ENCODE assay signal across 10 cellular contexts in genomic region chr17:10683853-10684252, GRCh38. TPM values are rescaled to one million over a fixed set of nuclear protein-coding genes. Genes with fewer than 3 reads are reported as not detected.
A peak's percentile ranks its signal among the peaks of the same experiment; 100 is the strongest.
DNase-seq lines count a peak whose midpoint lies in the region; TF ChIP-seq lines count a peak whose summit lies in the region.
"Had no signal": no experiment of that assay in that cellular context is flagged by ENCODE, and none has a peak within 500 bp of the region (broad histone marks: within the 10 kb centered on the region; RNA-seq: fewer than 3 reads in every experiment).

No MANE protein-coding gene starts in this region.

- no peaks in the 10 kb centered on the region for H3F3A ChIP-seq in smooth muscle cell (ENCODE audit: low read depth)

- peaks cover 21% of the 10 kb centered on the region for H4K20me1 ChIP-seq in smooth muscle cell (ENCODE audit: low read depth)

- no peak overlapping the region for H3K4me2 ChIP-seq in smooth muscle cell
- H3K4me2 ChIP-seq: BLaER1 had no signal

- no peaks in the 10 kb centered on the region for H3K9me3 ChIP-seq in smooth muscle cell (replicated peaks; ENCODE audit: low read depth)
- H3K9me3 ChIP-seq: BLaER1 had no signal

- no peaks in the 10 kb centered on the region for H3K4me1 ChIP-seq in smooth muscle cell (ENCODE audit: low read depth)
- H3K4me1 ChIP-seq: BLaER1 had no signal

- 47% methylated on average over 2 of the region's 2 CpGs for WGBS in smooth muscle cell (ENCODE audit: low lambda C conversion rate)

- H3K9ac ChIP-seq in smooth muscle cell (ENCODE audit: low read depth): no peak overlapping the region
- H3K9ac ChIP-seq: BLaER1 had no signal

- H2AFZ ChIP-seq in smooth muscle cell (ENCODE audit: low read depth): no peak overlapping the region

- peak; percentile 3 for DNase-seq in NCI-H1105 treated with DMSO at 0.1 percent for 48 hours (lab: John Stamatoyannopoulos, UW)
- DNase-seq in NCI-H1105 (lab: John Stamatoyannopoulos, UW): no peak
- DNase-seq in NCI-H82 treated with DMSO at 0.1 percent for 48 hours (lab: John Stamatoyannopoulos, UW; ENCODE audit: unreplicated experiment): peak; percentile 39
- no peak for DNase-seq in epithelial cell of proximal tubule (ENCODE audit: low read depth)
- DNase-seq in smooth muscle cell (lab: John Stamatoyannopoulos, UW; ENCODE audit: unreplicated experiment): no peak
- DNase-seq in stimulated activated CD4-positive, alpha-beta T cell treated with anti-CD3 and anti-CD28 coated beads, Interleukin-12 subunit alpha, Interleukin-12 subunit beta, amount 100 ng/mL, for 4 hours: no peak
- no peak for DNase-seq in NCI-H1092 treated with DMSO at 0.1 percent for 48 hours (lab: John Stamatoyannopoulos, UW)
- DNase-seq in hypothalamus (lab: John Stamatoyannopoulos, UW): no peak

- no peak overlapping the region for H3K27ac ChIP-seq in smooth muscle cell (ENCODE audit: low read depth)
- H3K27ac ChIP-seq: BLaER1, SK-N-MC had no signal

- H3K4me3 ChIP-seq in epithelial cell of proximal tubule (ENCODE audit: low read depth, low read length) (no peak overlapping the region), smooth muscle cell (no peak overlapping the region)
- H3K4me3 ChIP-seq: BLaER1, SK-N-MC had no signal

- peaks cover 4% of the 10 kb centered on the region for H3K79me2 ChIP-seq in smooth muscle cell (ENCODE audit: low read depth)

- H3K36me3 ChIP-seq in smooth muscle cell (ENCODE audit: low read depth): peaks cover 29% of the 10 kb centered on the region

- no peaks in the 10 kb centered on the region for H3K27me3 ChIP-seq in smooth muscle cell (ENCODE audit: low read depth)
- H3K27me3 ChIP-seq: BLaER1 had no signal

- peak; percentile 64 for TF ChIP-seq CTCF in epithelial cell of proximal tubule (conservative IDR thresholded peaks at IDR 0.05; ENCODE audit: low read depth, low read length)
- peak; percentile 45 for TF ChIP-seq CTCF in smooth muscle cell (IDR thresholded peaks at IDR 0.05; ENCODE audit: borderline replicate concordance, insufficient read depth, poor library complexity, severe bottlenecking)

RNA-seq across cellular contexts. Expression of gene SCO1, which starts 13.5 kb away (rescaled TPM):
- total RNA-seq in epithelial cell of proximal tubule (33.7 and 37.6 TPM in 2 replicates), smooth muscle cell (24.8 and 25.9 TPM in 2 replicates)
- 28.3 and 30.6 TPM in 2 replicates for polyA plus RNA-seq in smooth muscle cell

RNA-seq across cellular contexts. Expression of gene ADPRM, which starts 13.5 kb away (rescaled TPM):
- total RNA-seq in epithelial cell of proximal tubule (5.7 and 9.4 TPM in 2 replicates), smooth muscle cell (8.3 and 8.6 TPM in 2 replicates)
- polyA plus RNA-seq in smooth muscle cell: 9.3 and 11.3 TPM in 2 replicates

RNA-seq across cellular contexts. Expression of gene MYH3, which starts 26.7 kb away (rescaled TPM):
- total RNA-seq in epithelial cell of proximal tubule (under 0.01 and 1.7 TPM in 2 replicates), smooth muscle cell (0.67 and 1.2 TPM in 2 replicates)
- 1.1 and 1.6 TPM in 2 replicates for polyA plus RNA-seq in smooth muscle cell

RNA-seq across cellular contexts. Expression of gene TMEM220, which starts 46.0 kb away (rescaled TPM):
- total RNA-seq in epithelial cell of proximal tubule (1.9 TPM in 1 of 2 replicates, not detected in the other), smooth muscle cell (0.58 and 3.5 TPM in 2 replicates)
- 4.3 and 5.5 TPM in 2 replicates for polyA plus RNA-seq in smooth muscle cell

Comparison
In these comparisons a context has a peak if more than half of its experiments do, and no peak if none do; other contexts are left out.
1. DNase-seq: peak in NCI-H1105 treated with DMSO at 0.1 percent for 48 hours (single experiment) and NCI-H82 treated with DMSO at 0.1 percent for 48 hours (single experiment); none in NCI-H1105 (single experiment), epithelial cell of proximal tubule (single experiment), smooth muscle cell (single experiment), stimulated activated CD4-positive, alpha-beta T cell treated with anti-CD3 and anti-CD28 coated beads, Interleukin-12 subunit alpha, Interleukin-12 subunit beta, amount 100 ng/mL, for 4 hours (single experiment), NCI-H1092 treated with DMSO at 0.1 percent for 48 hours (single experiment) and hypothalamus (0 of 51).